Comparison of ENCODE assay signal across 1 cellular context in genomic region chr2:168416555-168416954, GRCh38.
A peak's percentile ranks its signal among the peaks of the same experiment; 100 is the strongest.
TF ChIP-seq lines count a peak whose summit lies in the region.

No MANE protein-coding gene starts in this region.

TF ChIP-seq in HepG2, 621 proteins besides CTCF, POLR2A, EP300 and RAD21:
- TF ChIP-seq, protein P1, sequence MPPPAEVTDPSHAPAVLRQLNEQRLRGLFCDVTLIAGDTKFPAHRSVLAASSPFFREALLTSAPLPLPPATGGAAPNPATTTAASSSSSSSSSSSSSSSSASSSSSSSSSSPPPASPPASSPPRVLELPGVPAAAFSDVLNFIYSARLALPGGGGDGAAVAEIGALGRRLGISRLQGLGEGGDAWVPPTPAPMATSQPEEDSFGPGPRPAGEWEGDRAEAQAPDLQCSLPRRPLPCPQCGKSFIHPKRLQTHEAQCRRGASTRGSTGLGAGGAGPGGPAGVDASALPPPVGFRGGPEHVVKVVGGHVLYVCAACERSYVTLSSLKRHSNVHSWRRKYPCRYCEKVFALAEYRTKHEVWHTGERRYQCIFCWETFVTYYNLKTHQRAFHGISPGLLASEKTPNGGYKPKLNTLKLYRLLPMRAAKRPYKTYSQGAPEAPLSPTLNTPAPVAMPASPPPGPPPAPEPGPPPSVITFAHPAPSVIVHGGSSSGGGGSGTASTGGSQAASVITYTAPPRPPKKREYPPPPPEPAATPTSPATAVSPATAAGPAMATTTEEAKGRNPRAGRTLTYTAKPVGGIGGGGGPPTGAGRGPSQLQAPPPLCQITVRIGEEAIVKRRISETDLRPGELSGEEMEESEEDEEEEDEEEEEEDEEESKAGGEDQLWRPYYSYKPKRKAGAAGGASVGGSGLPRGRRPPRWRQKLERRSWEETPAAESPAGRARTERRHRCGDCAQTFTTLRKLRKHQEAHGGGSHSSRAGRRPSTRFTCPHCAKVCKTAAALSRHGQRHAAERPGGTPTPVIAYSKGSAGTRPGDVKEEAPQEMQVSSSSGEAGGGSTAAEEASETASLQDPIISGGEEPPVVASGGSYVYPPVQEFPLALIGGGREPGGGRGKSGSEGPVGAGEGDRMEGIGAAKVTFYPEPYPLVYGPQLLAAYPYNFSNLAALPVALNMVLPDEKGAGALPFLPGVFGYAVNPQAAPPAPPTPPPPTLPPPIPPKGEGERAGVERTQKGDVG (CRISPR knock-in tag; IDR thresholded peaks at IDR 0.05; ENCODE audit: borderline replicate concordance): no peak
- TF ChIP-seq NCOR1 (IDR thresholded peaks at IDR 0.05; ENCODE audit: borderline replicate concordance, low read length) (no peak), SOX13 (IDR thresholded peaks at IDR 0.05) (no peak), SOX13 (CRISPR knock-in tag; conservative IDR thresholded peaks at IDR 0.05 in 1 of 2, IDR thresholded peaks at IDR 0.05 in 1 of 2) (no peak), ZNF547 (CRISPR knock-in tag; IDR thresholded peaks at IDR 0.05) (no peak), ZNF431 (CRISPR knock-in tag; IDR thresholded peaks at IDR 0.05; ENCODE audit: borderline replicate concordance, low read depth) (no peak), MAFK (conservative IDR thresholded peaks at IDR 0.05 in 1 of 2, IDR thresholded peaks at IDR 0.05 in 1 of 2; ENCODE audit: low read length in 2 of 2) (peak; percentile 66 to 77; a peak in 3 of 4 replicates), MAFF (IDR thresholded peaks at IDR 0.05; ENCODE audit: low read depth, low read length) (peak; percentile 56), ZNF710 (CRISPR knock-in tag; IDR thresholded peaks at IDR 0.05; ENCODE audit: borderline replicate concordance) (no peak)
- TF ChIP-seq, protein P2, sequence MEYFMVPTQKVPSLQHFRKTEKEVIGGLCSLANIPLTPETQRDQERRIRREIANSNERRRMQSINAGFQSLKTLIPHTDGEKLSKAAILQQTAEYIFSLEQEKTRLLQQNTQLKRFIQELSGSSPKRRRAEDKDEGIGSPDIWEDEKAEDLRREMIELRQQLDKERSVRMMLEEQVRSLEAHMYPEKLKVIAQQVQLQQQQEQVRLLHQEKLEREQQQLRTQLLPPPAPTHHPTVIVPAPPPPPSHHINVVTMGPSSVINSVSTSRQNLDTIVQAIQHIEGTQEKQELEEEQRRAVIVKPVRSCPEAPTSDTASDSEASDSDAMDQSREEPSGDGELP (IDR thresholded peaks at IDR 0.05; ENCODE audit: borderline replicate concordance, low read depth): no peak
- TF ChIP-seq, protein P3, sequence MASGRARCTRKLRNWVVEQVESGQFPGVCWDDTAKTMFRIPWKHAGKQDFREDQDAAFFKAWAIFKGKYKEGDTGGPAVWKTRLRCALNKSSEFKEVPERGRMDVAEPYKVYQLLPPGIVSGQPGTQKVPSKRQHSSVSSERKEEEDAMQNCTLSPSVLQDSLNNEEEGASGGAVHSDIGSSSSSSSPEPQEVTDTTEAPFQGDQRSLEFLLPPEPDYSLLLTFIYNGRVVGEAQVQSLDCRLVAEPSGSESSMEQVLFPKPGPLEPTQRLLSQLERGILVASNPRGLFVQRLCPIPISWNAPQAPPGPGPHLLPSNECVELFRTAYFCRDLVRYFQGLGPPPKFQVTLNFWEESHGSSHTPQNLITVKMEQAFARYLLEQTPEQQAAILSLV (CRISPR knock-in tag; IDR thresholded peaks at IDR 0.05; ENCODE audit: borderline replicate concordance): no peak
